8 cellular contexts compared by ENCODE assay signal in genomic region chr20:47330933-47331708, GRCh38. TPM values are rescaled to one million over a fixed set of nuclear protein-coding genes. Genes with fewer than 3 reads are reported as not detected.
DNase-seq lines count a peak whose midpoint lies in the region; ATAC-seq and TF ChIP-seq lines count a peak whose summit lies in the region.

No MANE protein-coding gene starts in this region.

- TF ChIP-seq CTCF in dorsolateral prefrontal cortex (IDR thresholded peaks at IDR 0.05 in 54 of 56, conservative IDR thresholded peaks at IDR 0.05 in 2 of 56; ENCODE audit: low read depth in 1 of 56, partially characterized antibody in 56 of 56): no peak
- no peak for TF ChIP-seq CTCF in neural crest cell (conservative IDR thresholded peaks at IDR 0.05)

- no peak for ATAC-seq in CD4-positive, CD25-positive, alpha-beta regulatory T cell (ENCODE audit: low read depth in 2 of 2)
- no peak for ATAC-seq in HG03432 (IDR thresholded peaks at IDR 0.05; ENCODE audit: unreplicated experiment)

- peaks cover 5% of the 10 kb centered on the region for H3K4me1 ChIP-seq in CD4-positive, CD25-positive, alpha-beta regulatory T cell (ENCODE audit: control insufficient read depth, insufficient read depth, low read length, poor library complexity, severe bottlenecking)

- H3K36me3 ChIP-seq in CD4-positive, CD25-positive, alpha-beta regulatory T cell (ENCODE audit: control insufficient read depth, insufficient read depth, low read length): peaks cover 53% of the 10 kb centered on the region

- peaks cover 25% of the 10 kb centered on the region for H3K36me3 Mint-ChIP-seq in CD4-positive, CD25-positive, alpha-beta regulatory T cell
- H3K36me3 Mint-ChIP-seq in neural crest cell (ENCODE audit: low read depth): peaks cover 20% of the 10 kb centered on the region

- peak overlapping the region in 1 of 4 donors; percentile 5 for H3K4me3 Mint-ChIP-seq in CD4-positive, CD25-positive, alpha-beta regulatory T cell
- no peak overlapping the region for H3K4me3 Mint-ChIP-seq in neural crest cell

- intact Hi-C loops in dorsolateral prefrontal cortex (cut with DNase I): no loop called here

- H3K9me3 Mint-ChIP-seq in CD4-positive, CD25-positive, alpha-beta regulatory T cell: no peaks in the 10 kb centered on the region
- no peaks in the 10 kb centered on the region for H3K9me3 Mint-ChIP-seq in neural crest cell

- DNase-seq in CD4-positive, CD25-positive, alpha-beta regulatory T cell: no peak
- peak; percentile 28 for DNase-seq in MV-4-11 (lab: John Stamatoyannopoulos, UW)
- DNase-seq in dorsolateral prefrontal cortex: no peak
- DNase-seq in neural crest cell (ENCODE audit: low read depth, low spot score): no peak
- no peak for DNase-seq in NCI-H1105 (lab: John Stamatoyannopoulos, UW)
- DNase-seq in T-helper 1 cell: no peak
- no peak for DNase-seq in GDM1 (lab: John Stamatoyannopoulos, UW)

- H3K9me3 ChIP-seq in CD4-positive, CD25-positive, alpha-beta regulatory T cell (ENCODE audit: control insufficient read depth in 2 of 2, low read length in 2 of 2): no peaks in the 10 kb centered on the region

- peak overlapping the region in 2 of 3 donors; percentile 80 for H3K27ac Mint-ChIP-seq in CD4-positive, CD25-positive, alpha-beta regulatory T cell
- peak overlapping the region; percentile 13 for H3K27ac Mint-ChIP-seq in neural crest cell (ENCODE audit: unreplicated experiment)

- no peak overlapping the region for H3K4me3 ChIP-seq in CD4-positive, CD25-positive, alpha-beta regulatory T cell (ENCODE audit: low read depth, low read length)
- peak overlapping the region in 1 of 59 donors; percentile 5 for H3K4me3 ChIP-seq in dorsolateral prefrontal cortex

- H3K27me3 Mint-ChIP-seq in CD4-positive, CD25-positive, alpha-beta regulatory T cell: no peaks in the 10 kb centered on the region
- no peaks in the 10 kb centered on the region for H3K27me3 Mint-ChIP-seq in neural crest cell (ENCODE audit: low read depth)

- no peak overlapping the region for H3K27ac ChIP-seq in CD4-positive, CD25-positive, alpha-beta regulatory T cell (ENCODE audit: insufficient read depth, low read length, poor library complexity, severe bottlenecking)
- peak overlapping the region; percentile 30 to 100 (median 97) for H3K27ac ChIP-seq in dorsolateral prefrontal cortex

- H3K4me1 Mint-ChIP-seq in CD4-positive, CD25-positive, alpha-beta regulatory T cell: peaks cover 13 to 72% (median 59%) of the 10 kb centered on the region in 4 donors
- H3K4me1 Mint-ChIP-seq in neural crest cell: peaks cover 57% of the 10 kb centered on the region

- H3K27me3 ChIP-seq in CD4-positive, CD25-positive, alpha-beta regulatory T cell (ENCODE audit: control insufficient read depth, insufficient read depth, low read length): no peaks in the 10 kb centered on the region
- no peaks in the 10 kb centered on the region for H3K27me3 ChIP-seq in dorsolateral prefrontal cortex

RNA-seq across cellular contexts. Expression of gene ZMYND8, which starts 25.4 kb away (rescaled TPM):
- 47.2 TPM for total RNA-seq in CD4-positive, CD25-positive, alpha-beta regulatory T cell
- polyA plus RNA-seq in CD4-positive, CD25-positive, alpha-beta regulatory T cell: 10 to 100 TPM in 1 of 4 donors, 1 to 10 TPM in 3; 7.5 to 10.4 (median 8.2) TPM
- total RNA-seq in dorsolateral prefrontal cortex (100 to 1,000 TPM in 82 of 120 experiments, 10 to 100 TPM in 38; 67.0 to 236 (median 109) TPM), neural crest cell (86.0 and 92.1 TPM in 2 replicates)
